In genomic region chr6:100346828-100347227, GRCh38 we compare ENCODE assay signal across 11 cellular contexts.
A peak's percentile ranks its signal among the peaks of the same experiment; 100 is the strongest.
DNase-seq lines count a peak whose midpoint lies in the region; ATAC-seq and TF ChIP-seq lines count a peak whose summit lies in the region.
"Had no signal": no experiment of that assay in that cellular context is flagged by ENCODE, and none has a peak within 500 bp of the region (broad histone marks: within the 10 kb centered on the region; RNA-seq: fewer than 3 reads in every experiment).

No MANE protein-coding gene starts in this region.

- POLR2A ChIA-PET in RWPE1 (lab: Yijun Ruan, JAX; ENCODE audit: low non-redundant PET): no interaction called here

- no peaks in the 10 kb centered on the region for H3K27me3 Mint-ChIP-seq in T-helper 17 cell

- no peaks in the 10 kb centered on the region for H3K4me1 ChIP-seq in lower lobe of right lung

- no peak for TF ChIP-seq CTCF in RWPE1 (conservative IDR thresholded peaks at IDR 0.05; ENCODE audit: low read depth)
- TF ChIP-seq CTCF in lower lobe of right lung (IDR thresholded peaks at IDR 0.05): no peak

- no peak overlapping the region for H3K27ac Mint-ChIP-seq in T-helper 17 cell

- ATAC-seq in GM21786 (IDR thresholded peaks at IDR 0.05; ENCODE audit: unreplicated experiment): peak; percentile 65
- ATAC-seq in T-helper 17 cell: no peak
- ATAC-seq in lower lobe of right lung: no peak
- ATAC-seq: activated CD4-positive, CD25-positive, alpha-beta regulatory T cell treated with anti-CD3 and anti-CD28 coated beads, Interleukin-2, amount 50 U/mL, for 24 hours had no signal

- no peak overlapping the region for H3K4me3 ChIP-seq in lower lobe of right lung

- H3K9me3 ChIP-seq in T-helper 17 cell (ENCODE audit: control insufficient read depth, low read length, poor library complexity, severe bottlenecking): no peaks in the 10 kb centered on the region
- H3K9me3 ChIP-seq in lower lobe of right lung: no peaks in the 10 kb centered on the region

- H3K27me3 ChIP-seq in lower lobe of right lung (ENCODE audit: low read depth): no peaks in the 10 kb centered on the region

- CTCF ChIA-PET in RWPE1 (lab: Yijun Ruan, JAX): no interaction called here

- peak; percentile 6 for DNase-seq in ACHN
- DNase-seq in RWPE1 (ENCODE audit: low spot score): peak; percentile 5
- DNase-seq in fibroblast of gingiva (ENCODE audit: low read depth): peak; percentile 71
- DNase-seq in amniotic stem cell (lab: John Stamatoyannopoulos, UW): no peak
- DNase-seq in GDM1 (lab: John Stamatoyannopoulos, UW): no peak
- no peak for DNase-seq in T-helper 17 cell
- no peak for DNase-seq in lower lobe of right lung
- DNase-seq: activated gamma-delta T cell treated with Interleukin-2 at 50 U/mL for 16 hours, SHP77 had no signal

- H3K4me1 Mint-ChIP-seq in T-helper 17 cell: no peaks in the 10 kb centered on the region

- H3K27ac ChIP-seq in RWPE1 (no peak overlapping the region), lower lobe of right lung (no peak overlapping the region)

- in situ Hi-C loops in ACHN (cut with HindIII; ENCODE audit: low pct_ligation_motif_present, low pct_unique_long_range_greater_than_20kb, low sequenced_read_pairs): no loop called here

- intact Hi-C loops in lower lobe of right lung (cut with DNase I): no loop called here

- H3K36me3 ChIP-seq in lower lobe of right lung: no peaks in the 10 kb centered on the region

- H3K4me3 Mint-ChIP-seq in T-helper 17 cell: no peak overlapping the region

- H3K36me3 Mint-ChIP-seq in T-helper 17 cell (ENCODE audit: low read depth): no peaks in the 10 kb centered on the region

Comparison
In these comparisons a context has a peak if more than half of its experiments do, and no peak if none do; other contexts are left out.
1. DNase-seq: peak in ACHN (single experiment), RWPE1 (single experiment) and fibroblast of gingiva (single experiment); none in amniotic stem cell (single experiment), GDM1 (single experiment), T-helper 17 cell (0 of 3) and lower lobe of right lung (single experiment).